Comparison of ENCODE assay signal across 14 cellular contexts in genomic region chr4:132593717-132594400, GRCh38.
"Had no signal": no experiment of that assay in that cellular context is flagged by ENCODE, and none has a peak within 500 bp of the region (broad histone marks: within the 10 kb centered on the region; RNA-seq: fewer than 3 reads in every experiment).

No MANE protein-coding gene starts in this region.

- DNase-seq: activated CD4-positive, alpha-beta T cell treated with anti-CD3 and anti-CD28 coated beads, Interleukin-2, amount 50 U/mL, for 1 hour; activated effector memory CD4-positive, alpha-beta T cell treated with Interleukin-2 at 50 U/mL for 16 hours; activated naive CD4-positive, alpha-beta T cell treated with anti-CD3 and anti-CD28 coated beads, Interleukin-2, amount 50 U/mL, for 16 hours; adrenal gland; dermis blood vessel endothelial cell; effector memory CD8-positive, alpha-beta T cell; left ventricle myocardium superior; mesendoderm; retina; stimulated activated CD4-positive, alpha-beta T cell treated with anti-CD3 and anti-CD28 coated beads, Interleukin-2, amount 100 ng/mL, for 48 hours; SW 1271 had no signal

- H3K36me3 ChIP-seq: adrenal gland had no signal

- H3K27me3 ChIP-seq: adrenal gland had no signal

- H3K4me1 ChIP-seq: adrenal gland had no signal

- H3K4me3 ChIP-seq: adrenal gland had no signal

- H3K27ac ChIP-seq: adrenal gland had no signal

- ATAC-seq: activated CD4-positive, CD25-positive, alpha-beta regulatory T cell treated with anti-CD3 and anti-CD28 coated beads, Interleukin-2, amount 50 U/mL, for 24 hours; effector memory CD8-positive, alpha-beta T cell; left ventricle myocardium superior; natural killer cell treated with Interleukin-12 subunit alpha and Interleukin-12 subunit beta and Interleukin-15 and Interleukin-18, amount 100 ng/mL, for 72 hours; stimulated activated memory B cell treated with anti-CD40 and anti-IgM and Interleukin-4, amounts not matched to agents 10 μg/mL and 1 μg/mL and 100 μg/mL, for 72 hours had no signal

- H3K9me3 ChIP-seq: adrenal gland had no signal
